In genomic region chr2:43169987-43170732, GRCh38 we compare ENCODE assay signal across 8 cellular contexts. TPM values are rescaled to one million over a fixed set of nuclear protein-coding genes. Genes with fewer than 3 reads are reported as not detected.
DNase-seq lines count a peak whose midpoint lies in the region; ATAC-seq and TF ChIP-seq lines count a peak whose summit lies in the region.

No MANE protein-coding gene starts in this region.

- no peak for TF ChIP-seq POLR2A in ovary (IDR thresholded peaks at IDR 0.05)

- H3K9me3 Mint-ChIP-seq in Caco-2 (ENCODE audit: unreplicated experiment), result no peaks in the 10 kb centered on the region
- H3K9me3 Mint-ChIP-seq in activated T-helper 17 cell treated with anti-CD3 and anti-CD28 coated beads, Interleukin-2, amount 50 U/mL, for 72 hours, result no peaks in the 10 kb centered on the region

- H3K4me3 ChIP-seq in Caco-2 (ENCODE audit: low read depth, low read length), result no peak overlapping the region
- no peak overlapping the region for H3K4me3 ChIP-seq in heart right ventricle
- no peak overlapping the region for H3K4me3 ChIP-seq in ovary

- no peaks in the 10 kb centered on the region for H3K9me3 ChIP-seq in Caco-2
- H3K9me3 ChIP-seq in heart right ventricle, result peaks cover 0 to 14% (median 4%) of the 10 kb centered on the region in 11 donors
- no peaks in the 10 kb centered on the region for H3K9me3 ChIP-seq in ovary

- CTCF ChIA-PET in Caco-2 (lab: Charles Lee), result interaction anchor here (0.6 to 1.9 kb wide), 3 partner anchors 24 to 52 kb away, joined by 3 to 6 read pairs (median 4); no protein-coding TSS in a partner anchor

- peak overlapping the region; percentile 89 for H3K27ac Mint-ChIP-seq in Caco-2 (ENCODE audit: unreplicated experiment)
- H3K27ac Mint-ChIP-seq in activated T-helper 17 cell treated with anti-CD3 and anti-CD28 coated beads, Interleukin-2, amount 50 U/mL, for 72 hours, result peak overlapping the region; percentile 89

- POLR2A ChIA-PET in Caco-2 (lab: Charles Lee), result interaction anchor here (0.6 kb wide), 1 partner anchor 24 kb away, joined by 3 read pairs; no protein-coding TSS in a partner anchor

- H3K27ac ChIP-seq in heart right ventricle, result peak overlapping the region in 4 of 10 donors; percentile 32 to 89 (median 72)
- H3K27ac ChIP-seq in ovary, result no peak overlapping the region

- H3K27me3 Mint-ChIP-seq in Caco-2 (ENCODE audit: insufficient read depth, unreplicated experiment), result no peaks in the 10 kb centered on the region
- H3K27me3 Mint-ChIP-seq in activated T-helper 17 cell treated with anti-CD3 and anti-CD28 coated beads, Interleukin-2, amount 50 U/mL, for 72 hours, result no peaks in the 10 kb centered on the region

- no peak overlapping the region for H3K4me3 Mint-ChIP-seq in Caco-2 (ENCODE audit: unreplicated experiment)
- peak overlapping the region; percentile 75 for H3K4me3 Mint-ChIP-seq in activated T-helper 17 cell treated with anti-CD3 and anti-CD28 coated beads, Interleukin-2, amount 50 U/mL, for 72 hours

- intact Hi-C loops in Caco-2 (cut with micrococcal nuclease; ENCODE audit: unreplicated experiment) (loop anchor here (10.0 kb wide), 2 partner anchors 225 to 315 kb away; no protein-coding TSS in a partner anchor), heart right ventricle (cut with DNase I) (loop anchor here in 2 of 10 donors (5.0 kb wide), 3 partner anchors 38 to 52 kb away; no protein-coding TSS in a partner anchor), ovary (cut with DNase I) (no loop called here)

- DNase-seq in Caco-2 (peak in 1 of 2 experiments; percentile 65), NCI-H460 (ENCODE audit: extremely low read depth, low read depth) (peak; percentile 36), heart right ventricle (no peak), GOT3 (lab: John Stamatoyannopoulos, UW) (no peak), ovary (no peak), NCI-H2029 (lab: John Stamatoyannopoulos, UW) (no peak)
- DNase-seq in stimulated activated CD4-positive, alpha-beta T cell treated with anti-CD3 and anti-CD28 coated beads, Interleukin-2, amount 100 ng/mL, for 48 hours, result peak; percentile 73 to 75

- H3K36me3 ChIP-seq in Caco-2 (ENCODE audit: control insufficient read depth, insufficient read depth, low read length) (no peaks in the 10 kb centered on the region; the same call in 1 of the 2 replicates), heart right ventricle (no peaks in the 10 kb centered on the region), ovary (no peaks in the 10 kb centered on the region)

- no peaks in the 10 kb centered on the region for H3K27me3 ChIP-seq in Caco-2 (replicated peaks; ENCODE audit: control insufficient read depth, insufficient read depth, low read length)
- H3K27me3 ChIP-seq in heart right ventricle, result no peaks in the 10 kb centered on the region
- no peaks in the 10 kb centered on the region for H3K27me3 ChIP-seq in ovary

- no peak for TF ChIP-seq EP300 in ovary (IDR thresholded peaks at IDR 0.05)

- no peak for ATAC-seq in activated T-helper 17 cell treated with anti-CD3 and anti-CD28 coated beads, Interleukin-2, amount 50 U/mL, for 72 hours (replicated peaks)
- no peak for ATAC-seq in heart right ventricle

- peaks cover 53% of the 10 kb centered on the region for H3K4me1 Mint-ChIP-seq in Caco-2 (ENCODE audit: low read depth, unreplicated experiment)
- H3K4me1 Mint-ChIP-seq in activated T-helper 17 cell treated with anti-CD3 and anti-CD28 coated beads, Interleukin-2, amount 50 U/mL, for 72 hours, result peaks cover 48% of the 10 kb centered on the region

- H3K4me1 ChIP-seq in Caco-2, result peaks cover 54% of the 10 kb centered on the region
- H3K4me1 ChIP-seq in heart right ventricle, result peaks cover 9 to 80% (median 43%) of the 10 kb centered on the region in 9 donors
- no peaks in the 10 kb centered on the region for H3K4me1 ChIP-seq in ovary (ENCODE audit: insufficient read depth)

- peak; percentile 64 to 67 for TF ChIP-seq CTCF in Caco-2 (IDR thresholded peaks at IDR 0.05; ENCODE audit: insufficient read depth in 1 of 2, low read depth in 1 of 2, low read length in 1 of 2, severe bottlenecking in 1 of 2, unreplicated experiment in 1 of 2)
- peak in 8 of 9 donors; percentile 11 to 57 (median 42) for TF ChIP-seq CTCF in heart right ventricle (IDR thresholded peaks at IDR 0.05)
- TF ChIP-seq CTCF in ovary (IDR thresholded peaks at IDR 0.05), result no peak

- BruUV-seq in Caco-2 (replicated peaks; lab: Mats Ljungman, UMichigan), result no TSS peak

- peaks cover 7% of the 10 kb centered on the region for H3K36me3 Mint-ChIP-seq in Caco-2 (ENCODE audit: insufficient read depth, unreplicated experiment)
- H3K36me3 Mint-ChIP-seq in activated T-helper 17 cell treated with anti-CD3 and anti-CD28 coated beads, Interleukin-2, amount 50 U/mL, for 72 hours (ENCODE audit: low read depth), result peaks cover 9% of the 10 kb centered on the region

- WGBS in heart right ventricle, 2 donors, result 86 to 87% methylated on average over 12 to 13 of the region's 13 CpGs
- 67 to 72% (median 71%) methylated on average over 13 of the region's 13 CpGs for WGBS in ovary, 3 donors

RNA-seq across cellular contexts. Expression of gene ZFP36L2, which starts 56.2 kb away (rescaled TPM):
- total RNA-seq in Caco-2 (2022) (225 and 237 TPM in 2 replicates), heart right ventricle (10 to 100 TPM; 34.4 to 69.6 (median 42.3) TPM), ovary (100 to 1,000 TPM; 115 to 369 (median 254) TPM)
- total RNA-seq in NCI-H460 (2014; rRNA removed; shearing (Covaris generic)), result 5.7 and 6.9 TPM in 2 replicates
- 7.7 and 9.1 TPM in 2 replicates for polyA plus RNA-seq in NCI-H460 (2014; cell fraction: nucleus; rRNA removed)
- total RNA-seq in activated T-helper 17 cell treated with anti-CD3 and anti-CD28 coated beads, Interleukin-2, amount 50 U/mL, for 72 hours, result 100 to 1,000 TPM in 1 of 2 donors, 10 to 100 TPM in 1; 57.8 to 185 TPM
- polyA plus RNA-seq in heart right ventricle (10 to 100 TPM; 26.8 to 53.2 TPM), ovary (100 to 1,000 TPM; 162 to 169 TPM)

Comparison
In these comparisons a context has a peak if more than half of its experiments do, and no peak if none do; other contexts are left out.
1. DNase-seq: peak in NCI-H460 (single experiment) and stimulated activated CD4-positive, alpha-beta T cell treated with anti-CD3 and anti-CD28 coated beads, Interleukin-2, amount 100 ng/mL, for 48 hours (2 of 2); none in heart right ventricle (0 of 2), GOT3 (single experiment), ovary (0 of 5) and NCI-H2029 (single experiment).
2. CTCF ChIP-seq: peak in Caco-2 (2 of 2) and heart right ventricle (8 of 9); none in ovary (0 of 3).